In the genomic region with DNA sequence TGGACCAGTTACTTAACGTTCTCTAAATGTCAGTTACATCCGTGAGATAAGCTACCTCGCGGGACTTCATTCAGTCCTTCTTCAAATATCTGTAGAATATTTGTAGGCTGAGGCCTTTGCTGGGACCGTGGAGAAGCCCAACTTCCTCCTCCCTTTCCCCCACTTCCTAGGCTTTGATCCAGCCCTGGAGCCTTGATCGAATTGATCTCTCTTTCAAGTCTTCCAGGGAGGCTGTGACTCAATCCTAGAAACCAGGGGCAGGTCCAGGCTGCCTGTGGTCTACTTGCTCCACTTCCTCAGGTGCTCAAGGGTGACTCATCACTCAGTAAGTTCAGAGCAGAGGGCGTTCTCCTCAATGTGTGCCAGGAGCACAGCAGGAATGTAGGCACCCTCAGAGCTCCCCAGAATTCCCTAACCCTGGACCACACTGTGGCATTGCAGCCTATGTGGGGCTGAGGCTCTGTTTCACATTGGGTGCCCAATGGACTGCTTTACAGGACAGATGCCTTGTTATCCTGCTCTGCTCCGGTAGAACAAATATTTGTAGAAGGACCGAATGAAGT, we compare ENCODE assay signal across 1 cellular context.
TF ChIP-seq lines count a peak whose summit lies in the region.

No MANE protein-coding gene starts in this region.

TF ChIP-seq in HCT116, 20 proteins besides CTCF, POLR2A, EP300 and RAD21 (continued from another document):
- peak; percentile 100 for TF ChIP-seq TCF7L2 (IDR thresholded peaks at IDR 0.05; ENCODE audit: borderline replicate concordance, extremely low read depth, insufficient read depth, insufficient read length)
- TF ChIP-seq EGR1 (IDR thresholded peaks at IDR 0.05; ENCODE audit: low read depth) = no peak
